ENCODE assay signal across 11 cellular contexts in the genomic region with DNA sequence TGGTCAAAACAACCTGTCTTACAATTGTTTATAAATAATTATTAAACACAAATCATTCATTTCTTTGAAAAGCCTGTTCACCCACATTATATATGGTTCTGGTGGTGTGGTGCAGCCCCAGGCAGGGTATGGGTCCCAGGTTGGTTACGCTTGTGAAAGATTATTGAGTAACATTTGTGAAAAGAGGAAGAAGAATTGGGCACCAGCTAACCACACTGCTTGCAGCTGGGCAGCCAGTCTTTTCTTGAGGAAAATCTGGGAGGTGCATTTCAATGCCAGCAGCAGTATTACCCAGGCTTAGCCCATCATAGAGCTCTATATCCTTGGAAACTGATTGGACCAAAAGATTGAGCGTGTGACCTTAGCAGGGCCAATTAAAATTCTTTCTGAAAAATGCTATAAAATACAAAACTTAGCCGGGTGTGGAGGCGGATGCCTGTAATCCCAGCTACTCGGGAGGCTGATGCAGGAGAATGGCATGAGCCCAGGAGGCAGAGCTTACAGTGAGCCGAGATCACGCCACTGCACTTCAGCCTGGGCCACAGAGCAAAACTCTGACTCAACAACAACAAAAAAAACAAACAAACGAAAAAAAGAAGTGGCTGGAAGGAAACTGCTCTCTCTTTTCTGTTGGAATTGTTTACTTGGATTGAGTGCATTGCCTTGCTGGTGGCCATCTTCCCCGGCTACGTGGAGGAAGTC. TPM values are rescaled to one million over a fixed set of nuclear protein-coding genes. Genes with fewer than 3 reads are reported as not detected.
DNase-seq lines count a peak whose midpoint lies in the region; ATAC-seq, FAIRE-seq and TF ChIP-seq lines count a peak whose summit lies in the region.
"Had no signal": no experiment of that assay in that cellular context is flagged by ENCODE, and none has a peak within 500 bp of the region (broad histone marks: within the 10 kb centered on the region; RNA-seq: fewer than 3 reads in every experiment).

No MANE protein-coding gene starts in this region.

- H3K4me1 ChIP-seq in HepG2 (ENCODE audit: insufficient read depth, low read length), result peaks cover 14% of the 10 kb centered on the region

- FAIRE-seq in HepG2 (lab: Jason Lieb, UNC), result no peak

- TF ChIP-seq EP300 in HepG2 (IDR thresholded peaks at IDR 0.05; ENCODE audit: low read depth in 2 of 2, low read length in 2 of 2) (no peak), HepG2 (CRISPR knock-in tag; IDR thresholded peaks at IDR 0.05; ENCODE audit: borderline replicate concordance) (no peak)

- no peaks in the 10 kb centered on the region for H3K27me3 ChIP-seq in HepG2 (ENCODE audit: control insufficient read depth in 1 of 2, insufficient read depth in 2 of 2, low read length in 2 of 2)

- DNase-seq in GF-D8 (lab: John Stamatoyannopoulos, UW), result peak; percentile 96
- DNase-seq in H4 (ENCODE audit: low spot score), result peak; percentile 18
- DNase-seq in NOMO-1 treated with DMSO at 0.1 percent for 48 hours (lab: John Stamatoyannopoulos, UW; ENCODE audit: unreplicated experiment), result peak; percentile 94
- no peak for DNase-seq in HepG2 (ENCODE audit: low spot score)
- DNase-seq in T-cell, result no peak
- no peak for DNase-seq in LoVo (ENCODE audit: low spot score)
- DNase-seq in NCI-H128 (lab: John Stamatoyannopoulos, UW; ENCODE audit: unreplicated experiment), result no peak
- no peak for DNase-seq in activated gamma-delta T cell (lab: John Stamatoyannopoulos, UW)
- DNase-seq: activated T-cell treated with anti-CD3 and anti-CD28 coated beads, Interleukin-2, amount 50 U/mL, for 24 hours; CD8-positive, alpha-beta memory T cell; NCI-H1694 treated with DMSO at 0.1 percent for 48 hours had no signal

- no peaks in the 10 kb centered on the region for H3K36me3 ChIP-seq in HepG2 (replicated peaks in 1 of 2; ENCODE audit: control insufficient read depth in 1 of 2, insufficient read depth in 2 of 2, low read length in 2 of 2)

- CTCF ChIA-PET in HepG2 (lab: Yijun Ruan, JAX; ENCODE audit: low intra/inter-chr PET ratio, low total read pairs) (no interaction called here), T-cell (lab: Charles Lee) (interaction anchor here (0.9 to 1.5 kb wide), 2 partner anchors 10 to 14 kb away, joined by 3 to 13 read pairs; a partner anchor contains a TSS)

- H3K9me3 Mint-ChIP-seq in T-cell, result peaks cover 0 to 3% (median 0%) of the 10 kb centered on the region in 3 donors
- H3K9me3 Mint-ChIP-seq: activated T-cell treated with anti-CD3 and anti-CD28 coated beads, Interleukin-2, amount 50 U/mL, for 24 hours; CD8-positive, alpha-beta memory T cell had no signal

- no peak overlapping the region for H3K9ac ChIP-seq in HepG2 (ENCODE audit: insufficient read depth, low read depth, low read length)

- H3K4me3 Mint-ChIP-seq in T-cell, result peak overlapping the region in 1 of 3 donors; percentile 6
- H3K4me3 Mint-ChIP-seq: activated T-cell treated with anti-CD3 and anti-CD28 coated beads, Interleukin-2, amount 50 U/mL, for 24 hours had no signal

- ATAC-seq in HepG2, result peak; percentile 38; the same call in 2 of the 3 replicates
- ATAC-seq in T-cell (replicated peaks in 1 of 4), result no peak

- TF ChIP-seq RAD21 in HepG2 (CRISPR knock-in tag; IDR thresholded peaks at IDR 0.05), result no peak

- TF ChIP-seq POLR2A in HepG2 (IDR thresholded peaks at IDR 0.05; ENCODE audit: insufficient read depth in 1 of 2, low read depth in 2 of 2, low read length in 2 of 2), result no peak

- TF ChIP-seq CTCF in HepG2 (CRISPR knock-in tag; IDR thresholded peaks at IDR 0.05), result no peak

- no peaks in the 10 kb centered on the region for H3K79me2 ChIP-seq in HepG2 (ENCODE audit: insufficient read depth, low read length)

- no peak overlapping the region for H3K27ac ChIP-seq in HepG2 (ENCODE audit: extremely low read length, insufficient read depth, low read length)

- peaks cover 12 to 32% (median 26%) of the 10 kb centered on the region in 3 donors for H3K4me1 Mint-ChIP-seq in T-cell

- H3K27ac Mint-ChIP-seq in T-cell, result no peak overlapping the region
- H3K27ac Mint-ChIP-seq: activated T-cell treated with anti-CD3 and anti-CD28 coated beads, Interleukin-2, amount 50 U/mL, for 24 hours had no signal

- H3K4me3 ChIP-seq in HepG2 (replicated peaks in 1 of 3; ENCODE audit: insufficient read depth in 1 of 3, low read depth in 2 of 3, low read length in 3 of 3), result no peak overlapping the region; a peak in 1 of 6 replicates

- in situ Hi-C loops in HepG2 (cut with HindIII; ENCODE audit: extremely low pct_ligation_motif_present, low pct_unique_long_range_greater_than_20kb), result no loop called here

- 33% methylated on average over 10 of the region's 10 CpGs for WGBS in HepG2 (ENCODE audit: low lambda C conversion rate)

- H3K36me3 Mint-ChIP-seq in T-cell, result no peaks in the 10 kb centered on the region
- H3K36me3 Mint-ChIP-seq: CD8-positive, alpha-beta memory T cell had no signal

- H2AFZ ChIP-seq in HepG2 (ENCODE audit: low read length), result peak overlapping the region; percentile 72

- no peaks in the 10 kb centered on the region for H4K20me1 ChIP-seq in HepG2 (ENCODE audit: insufficient read depth, low read length)

- intact Hi-C loops in HepG2 (cut with micrococcal nuclease; ENCODE audit: unreplicated experiment), result no loop called here

- H3K27me3 Mint-ChIP-seq in T-cell, result no peaks in the 10 kb centered on the region
- H3K27me3 Mint-ChIP-seq: activated T-cell treated with anti-CD3 and anti-CD28 coated beads, Interleukin-2, amount 50 U/mL, for 24 hours had no signal

- H3K9me3 ChIP-seq in HepG2 (ENCODE audit: low read length), result no peaks in the 10 kb centered on the region

- no TSS peak for BruUV-seq in HepG2 (replicated peaks; lab: Mats Ljungman, UMichigan)

- peak overlapping the region; percentile 51 for H3K4me2 ChIP-seq in HepG2 (ENCODE audit: low read depth, low read length)

- POLR2A ChIA-PET in HepG2 (lab: Yijun Ruan, JAX) (no interaction called here), T-cell (lab: Charles Lee) (interaction anchor here in 1 of 2 donors (0.6 to 1.5 kb wide), 3 partner anchors 10 to 40 kb away, joined by 3 to 8 read pairs (median 5); a partner anchor contains a TSS)

TF ChIP-seq in HepG2, 621 proteins besides CTCF, POLR2A, EP300 and RAD21:
- peak; percentile 29; the same call in 1 of the 2 replicates for TF ChIP-seq ZMYM3 (CRISPR knock-in tag; IDR thresholded peaks at IDR 0.05)
- TF ChIP-seq PLRG1 (conservative IDR thresholded peaks at IDR 0.05), result no peak
- TF ChIP-seq NFATC3 (CRISPR knock-in tag; IDR thresholded peaks at IDR 0.05), result no peak
- TF ChIP-seq ZNF460 (CRISPR knock-in tag; IDR thresholded peaks at IDR 0.05; ENCODE audit: borderline replicate concordance), result peak; percentile 97
- TF ChIP-seq FOXP1 (IDR thresholded peaks at IDR 0.05), result no peak
- TF ChIP-seq FOXP1 (CRISPR knock-in tag; IDR thresholded peaks at IDR 0.05), result peak; percentile 38; the same call in 1 of the 2 replicates
- peak; percentile 37; the same call in 1 of the 2 replicates for TF ChIP-seq ZNF441 (CRISPR knock-in tag; IDR thresholded peaks at IDR 0.05; ENCODE audit: borderline replicate concordance)
- TF ChIP-seq ZSCAN25 (CRISPR knock-in tag; IDR thresholded peaks at IDR 0.05), result peak; percentile 89; the same call in 1 of the 2 replicates
- no peak for TF ChIP-seq KMT2A (CRISPR knock-in tag; IDR thresholded peaks at IDR 0.05)

RNA-seq across cellular contexts. Expression of a gene that starts 9.7 kb away (rescaled TPM):
- 17.0 and 18.2 TPM in 2 replicates for total RNA-seq in H4 (2014; rRNA removed; shearing (Covaris generic))
- total RNA-seq in HepG2 (2016; rRNA removed; fragmentation: Illumina TruSeq; extraction: Trizol) (3.0 and 4.1 TPM in 2 replicates), T-cell (100 to 1,000 TPM; 124 to 318 (median 147) TPM)
- 0.26 TPM in 1 of 2 replicates, not detected in the other for total RNA-seq in HepG2 (2016; cell fraction: cytosol; rRNA removed; fragmentation: Illumina TruSeq; extraction: Trizol; ENCODE audit: low read depth)
- total RNA-seq in HepG2 (2016; cell fraction: insoluble cytoplasmic fraction; rRNA removed; fragmentation: Illumina TruSeq; extraction: Trizol), result 4.4 and 5.4 TPM in 2 replicates
- total RNA-seq in HepG2 (2016; cell fraction: membrane; rRNA removed; fragmentation: Illumina TruSeq; extraction: Trizol), result 0.41 and 1.4 TPM in 2 replicates
- 0.62 and 2.0 TPM in 2 replicates for total RNA-seq in HepG2 (2016; cell fraction: nucleus; rRNA removed; fragmentation: Illumina TruSeq; extraction: Trizol)
- polyA plus RNA-seq in HepG2 (2011; rRNA removed), result 114 and 174 TPM in 2 replicates
- polyA plus RNA-seq in HepG2 (2011; cell fraction: cytosol; rRNA removed), result 89.3 and 91.5 TPM in 2 replicates
- 32.8 and 35.4 TPM in 2 replicates for polyA plus RNA-seq in HepG2 (2011; cell fraction: nucleus; rRNA removed)
- 48.6 and 109 TPM in 2 replicates for polyA plus RNA-seq in HepG2 (2012)
- 0.60 and 0.87 TPM in 2 replicates for polyA plus RNA-seq in HepG2 (2016; cell fraction: cytosol; fragmentation: Illumina TruSeq; extraction: Trizol; ENCODE audit: low read depth)
- 2.7 and 7.6 TPM in 2 replicates for polyA plus RNA-seq in HepG2 (2016; cell fraction: insoluble cytoplasmic fraction; fragmentation: Illumina TruSeq; extraction: Trizol; ENCODE audit: low read depth)
- 1.3 and 1.9 TPM in 2 replicates for polyA plus RNA-seq in HepG2 (2016; cell fraction: membrane; fragmentation: Illumina TruSeq; extraction: Trizol; ENCODE audit: low read depth)
- 2.5 and 2.6 TPM in 2 replicates for polyA plus RNA-seq in HepG2 (2016; cell fraction: nucleus; fragmentation: Illumina TruSeq; extraction: Trizol; ENCODE audit: insufficient read depth, low read depth)
- polyA minus RNA-seq in HepG2 (2011; rRNA and poly(A)+ RNA removed; ENCODE audit: low replicate concordance), result 14.2 and 63.9 TPM in 2 replicates
- 51.4 and 53.3 TPM in 2 replicates for polyA minus RNA-seq in HepG2 (2011; cell fraction: cytosol; rRNA and poly(A)+ RNA removed)
- 30.3 and 46.6 TPM in 2 replicates for polyA minus RNA-seq in HepG2 (2011; cell fraction: nucleus; rRNA and poly(A)+ RNA removed)

Comparison
In these comparisons a context has a peak if more than half of its experiments do, and no peak if none do; other contexts are left out.
1. DNase-seq: peak in GF-D8 (single experiment), H4 (single experiment) and NOMO-1 treated with DMSO at 0.1 percent for 48 hours (single experiment); none in HepG2 (single experiment), T-cell (0 of 34), LoVo (single experiment), NCI-H128 (single experiment) and activated gamma-delta T cell (single experiment).